In the genomic region with DNA sequence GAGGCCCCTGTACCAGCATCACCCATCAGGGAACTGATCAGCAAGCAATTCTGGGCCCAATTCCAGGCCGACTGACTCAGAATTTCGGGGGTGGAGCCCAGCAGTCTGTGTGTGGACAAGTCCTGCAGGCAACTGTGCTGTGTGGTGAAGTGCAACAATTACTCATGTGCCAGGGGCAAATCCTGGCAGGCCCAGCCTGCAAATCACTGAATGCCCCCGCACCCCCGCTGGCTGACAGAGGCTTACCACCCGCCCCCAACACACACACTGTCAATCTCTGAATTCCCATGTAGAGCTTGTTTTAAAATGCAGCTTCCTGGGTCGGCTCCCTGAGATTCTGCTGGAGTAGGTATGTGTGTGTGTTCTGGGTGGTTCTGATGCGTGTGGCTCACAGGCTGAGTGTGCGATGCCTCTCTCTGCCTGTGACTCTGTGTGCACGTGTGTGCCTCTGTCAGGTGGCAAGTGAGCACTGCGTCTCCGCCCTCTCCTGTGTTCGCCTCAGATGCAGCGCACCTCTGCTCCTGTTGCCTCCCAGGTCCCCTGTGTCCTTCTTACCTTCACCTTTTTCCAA, we compare ENCODE assay signal across 8 cellular contexts. TPM values are rescaled to one million over a fixed set of nuclear protein-coding genes. Genes with fewer than 3 reads are reported as not detected.
DNase-seq lines count a peak whose midpoint lies in the region; ATAC-seq and TF ChIP-seq lines count a peak whose summit lies in the region.

No MANE protein-coding gene starts in this region.

- no peak for ATAC-seq in GM21786 (IDR thresholded peaks at IDR 0.05; ENCODE audit: unreplicated experiment)
- ATAC-seq in GM18511 (IDR thresholded peaks at IDR 0.05; ENCODE audit: unreplicated experiment), result no peak
- ATAC-seq in HG02678 (IDR thresholded peaks at IDR 0.05; ENCODE audit: unreplicated experiment), result no peak

- H3K4me1 ChIP-seq in osteoblast (ENCODE audit: insufficient read depth, low read length) (peaks cover 13% of the 10 kb centered on the region), esophagus muscularis mucosa (peaks cover 0 to 6% (median 6%) of the 10 kb centered on the region in 4 donors)

- intact Hi-C loops in esophagus muscularis mucosa (cut with DNase I), result no loop called here

- H3K79me2 ChIP-seq in osteoblast (ENCODE audit: insufficient read depth, low read length), result no peaks in the 10 kb centered on the region

- H3K36me3 ChIP-seq in osteoblast (ENCODE audit: insufficient read depth, low read length) (no peaks in the 10 kb centered on the region), esophagus muscularis mucosa (no peaks in the 10 kb centered on the region)

- no peaks in the 10 kb centered on the region for H3K27me3 ChIP-seq in osteoblast (ENCODE audit: insufficient read depth, low read length)
- H3K27me3 ChIP-seq in esophagus muscularis mucosa, result no peaks in the 10 kb centered on the region

- H4K20me1 ChIP-seq in osteoblast (ENCODE audit: insufficient read depth, low read length), result no peaks in the 10 kb centered on the region

- DNase-seq in DMS 273 treated with DMSO at 0.1 percent for 48 hours (lab: John Stamatoyannopoulos, UW), result peak; percentile 22
- peak; percentile 97 for DNase-seq in NCI-H1694 treated with DMSO at 0.1 percent for 48 hours (lab: John Stamatoyannopoulos, UW)
- peak; percentile 100 for DNase-seq in epithelial cell of esophagus (ENCODE audit: low read depth)
- DNase-seq in osteoblast (ENCODE audit: insufficient read length, low spot score, missing footprints), result peak; percentile 99
- no peak for DNase-seq in esophagus muscularis mucosa (ENCODE audit: extremely low spot score)

- WGBS in esophagus muscularis mucosa, result 58% methylated on average over 12 of the region's 13 CpGs

- H3K9me3 ChIP-seq in osteoblast (ENCODE audit: low read depth, low read length) (peaks cover 2% of the 10 kb centered on the region), esophagus muscularis mucosa (no peaks in the 10 kb centered on the region)

- no peak for TF ChIP-seq POLR2A in esophagus muscularis mucosa (IDR thresholded peaks at IDR 0.05; ENCODE audit: low read depth)

- no peak for TF ChIP-seq EP300 in esophagus muscularis mucosa (IDR thresholded peaks at IDR 0.05)

- no peak overlapping the region for H3K27ac ChIP-seq in osteoblast (ENCODE audit: low read depth, low read length)
- no peak overlapping the region for H3K27ac ChIP-seq in esophagus muscularis mucosa (replicated peaks in 1 of 4)

- H3K4me3 ChIP-seq in epithelial cell of esophagus (ENCODE audit: low read length) (peak overlapping the region; percentile 4), osteoblast (ENCODE audit: insufficient read depth, low read length) (no peak overlapping the region), esophagus muscularis mucosa (no peak overlapping the region)

- peak overlapping the region; percentile 47 for H2AFZ ChIP-seq in osteoblast (ENCODE audit: low read length)

- TF ChIP-seq CTCF in epithelial cell of esophagus (IDR thresholded peaks at IDR 0.05; ENCODE audit: insufficient read depth, low read depth, low read length, missing control alignments), result no peak
- no peak for TF ChIP-seq CTCF in osteoblast (IDR thresholded peaks at IDR 0.05; ENCODE audit: extremely low read depth, low read depth, low read length)
- no peak for TF ChIP-seq CTCF in esophagus muscularis mucosa (IDR thresholded peaks at IDR 0.05)

- H3K4me2 ChIP-seq in osteoblast (ENCODE audit: insufficient read depth, low read length), result peak overlapping the region; percentile 61

RNA-seq across cellular contexts. Expression of a gene that starts 45.4 kb away (rescaled TPM):
- total RNA-seq in osteoblast (89.4 and 108 TPM in 2 replicates), esophagus muscularis mucosa (10 to 100 TPM; 29.5 to 41.3 (median 34.2) TPM)
